8 cellular contexts compared by ENCODE assay signal in genomic region chr1:39671793-39672550, GRCh38. TPM values are rescaled to one million over a fixed set of nuclear protein-coding genes. Genes with fewer than 3 reads are reported as not detected.
DNase-seq lines count a peak whose midpoint lies in the region; ATAC-seq lines count a peak whose summit lies in the region.

TSS of gene NT5C1A (minus strand) at chr1:39672107. CDS start at chr1:39672038, 69 bp downstream.

- H3K9me3 Mint-ChIP-seq in central memory CD8-positive, alpha-beta T cell, result no peaks in the 10 kb centered on the region
- H3K9me3 Mint-ChIP-seq in stimulated activated naive CD8-positive, alpha-beta T cell treated with anti-CD3 and anti-CD28 coated beads, Interleukin-15, amount 100 ng/mL, for 72 hours, result no peaks in the 10 kb centered on the region

- ATAC-seq in GM18511 (IDR thresholded peaks at IDR 0.05; ENCODE audit: unreplicated experiment), result peak; percentile 53
- ATAC-seq in central memory CD8-positive, alpha-beta T cell (replicated peaks; ENCODE audit: extremely low read depth, poor library complexity, severe bottlenecking), result peak; percentile 19
- ATAC-seq in stimulated activated naive CD8-positive, alpha-beta T cell treated with anti-CD3 and anti-CD28 coated beads, Interleukin-15, amount 100 ng/mL, for 72 hours, result peak; percentile 41
- ATAC-seq in GM21515 (IDR thresholded peaks at IDR 0.05; ENCODE audit: unreplicated experiment), result no peak

- no peaks in the 10 kb centered on the region for H3K4me1 Mint-ChIP-seq in central memory CD8-positive, alpha-beta T cell
- H3K4me1 Mint-ChIP-seq in stimulated activated naive CD8-positive, alpha-beta T cell treated with anti-CD3 and anti-CD28 coated beads, Interleukin-15, amount 100 ng/mL, for 72 hours, result peaks cover 42% of the 10 kb centered on the region

- peaks cover 51% of the 10 kb centered on the region for H3K27me3 Mint-ChIP-seq in central memory CD8-positive, alpha-beta T cell
- peaks cover 55% of the 10 kb centered on the region for H3K27me3 Mint-ChIP-seq in stimulated activated naive CD8-positive, alpha-beta T cell treated with anti-CD3 and anti-CD28 coated beads, Interleukin-15, amount 100 ng/mL, for 72 hours

- no peak within 1 kb of the TSS for H3K27ac Mint-ChIP-seq in central memory CD8-positive, alpha-beta T cell (ENCODE audit: low read depth)
- H3K27ac Mint-ChIP-seq in stimulated activated naive CD8-positive, alpha-beta T cell treated with anti-CD3 and anti-CD28 coated beads, Interleukin-15, amount 100 ng/mL, for 72 hours, result peak within 1 kb of the TSS in 1 of 2 donors; percentile 34

- H3K36me3 Mint-ChIP-seq in central memory CD8-positive, alpha-beta T cell (ENCODE audit: insufficient read depth), result no peaks in the 10 kb centered on the region

- DNase-seq in RPMI7951 (ENCODE audit: low read depth) (peak; percentile 27), left kidney (ENCODE audit: low read depth, low spot score) (peak; percentile 66), COLO829 (ENCODE audit: low spot score) (no peak), AML-193 (lab: John Stamatoyannopoulos, UW) (no peak)
- DNase-seq in central memory CD8-positive, alpha-beta T cell (ENCODE audit: low spot score in 2 of 2), result no peak
- DNase-seq in stimulated activated naive CD8-positive, alpha-beta T cell treated with anti-CD3 and anti-CD28 coated beads, Interleukin-15, amount 100 ng/mL, for 72 hours, result peak in 1 of 2 donors; percentile 39

- no peak within 1 kb of the TSS for H3K4me3 Mint-ChIP-seq in central memory CD8-positive, alpha-beta T cell
- H3K4me3 Mint-ChIP-seq in stimulated activated naive CD8-positive, alpha-beta T cell treated with anti-CD3 and anti-CD28 coated beads, Interleukin-15, amount 100 ng/mL, for 72 hours, result peak within 1 kb of the TSS; percentile 59 to 71

RNA-seq across cellular contexts. Expression of gene NT5C1A, which starts in this region (rescaled TPM):
- not detected in 2 replicates for total RNA-seq in RPMI7951 (2014; rRNA removed; shearing (Covaris generic))

Comparison
In these comparisons a context has a peak if more than half of its experiments do, and no peak if none do; other contexts are left out.
1. Peak in DNase-seq in RPMI7951; RNA of the gene not detected or under 1 TPM.